Comparison of ENCODE assay signal across 1 cellular context in genomic region chr2:135473567-135473966, GRCh38.
TF ChIP-seq lines count a peak whose summit lies in the region.

No MANE protein-coding gene starts in this region.

TF ChIP-seq in HepG2, 621 proteins besides CTCF, POLR2A, EP300 and RAD21 (continues in another document):
- TF ChIP-seq ZNF766 (CRISPR knock-in tag; IDR thresholded peaks at IDR 0.05; ENCODE audit: borderline replicate concordance) (no peak), ZNF274 (CRISPR knock-in tag; IDR thresholded peaks at IDR 0.05) (no peak), CENPX (CRISPR knock-in tag; IDR thresholded peaks at IDR 0.05) (no peak), SIN3A (IDR thresholded peaks at IDR 0.05; ENCODE audit: borderline replicate concordance, low read depth, low read length) (no peak), THAP11 (CRISPR knock-in tag; IDR thresholded peaks at IDR 0.05) (0 out of 2 replicates have a peak, but pooled peaks have one; percentile 27), SSRP1 (CRISPR knock-in tag; IDR thresholded peaks at IDR 0.05) (no peak), KAT2B (IDR thresholded peaks at IDR 0.05; ENCODE audit: borderline replicate concordance, low read depth, low read length) (no peak), KDM5B (CRISPR knock-in tag; IDR thresholded peaks at IDR 0.05; ENCODE audit: borderline replicate concordance) (no peak), RARA (CRISPR knock-in tag; IDR thresholded peaks at IDR 0.05) (no peak), THRA (CRISPR knock-in tag; IDR thresholded peaks at IDR 0.05; ENCODE audit: borderline replicate concordance) (0 out of 2 replicates have a peak, but pooled peaks have one; percentile 45), ZFAT (CRISPR knock-in tag; conservative IDR thresholded peaks at IDR 0.05) (no peak), TERF1 (CRISPR knock-in tag; IDR thresholded peaks at IDR 0.05) (no peak), ZNF367 (CRISPR knock-in tag; IDR thresholded peaks at IDR 0.05; ENCODE audit: borderline replicate concordance) (no peak), ZNF512 (CRISPR knock-in tag; IDR thresholded peaks at IDR 0.05) (no peak), KLF6 (CRISPR knock-in tag; IDR thresholded peaks at IDR 0.05) (no peak), PAX8 (CRISPR knock-in tag; IDR thresholded peaks at IDR 0.05; ENCODE audit: borderline replicate concordance) (no peak), FOXM1 (CRISPR knock-in tag; IDR thresholded peaks at IDR 0.05) (no peak), ZHX2 (IDR thresholded peaks at IDR 0.05; ENCODE audit: low read depth) (no peak), ZHX2 (CRISPR knock-in tag; IDR thresholded peaks at IDR 0.05; ENCODE audit: borderline replicate concordance) (no peak), FOXK2 (IDR thresholded peaks at IDR 0.05) (no peak), ZNF17 (CRISPR knock-in tag; IDR thresholded peaks at IDR 0.05) (no peak), RXRB (CRISPR knock-in tag; IDR thresholded peaks at IDR 0.05; ENCODE audit: borderline replicate concordance) (peak; percentile 26; the same call in 1 of the 2 replicates), MAX (IDR thresholded peaks at IDR 0.05) (no peak), ZNF12 (CRISPR knock-in tag; IDR thresholded peaks at IDR 0.05) (no peak), ZFP1 (CRISPR knock-in tag; IDR thresholded peaks at IDR 0.05) (0 out of 2 replicates have a peak, but pooled peaks have one; percentile 62), ZNF101 (CRISPR knock-in tag; IDR thresholded peaks at IDR 0.05; ENCODE audit: borderline replicate concordance, low read depth) (no peak), CBX1 (IDR thresholded peaks at IDR 0.05; ENCODE audit: low read depth) (no peak), PPARG (CRISPR knock-in tag; conservative IDR thresholded peaks at IDR 0.05) (no peak), ZNF616 (CRISPR knock-in tag; IDR thresholded peaks at IDR 0.05; ENCODE audit: low read depth) (no peak), POGZ (CRISPR knock-in tag; IDR thresholded peaks at IDR 0.05) (no peak), ZNF142 (CRISPR knock-in tag; IDR thresholded peaks at IDR 0.05) (no peak), NR1H2 (CRISPR knock-in tag; IDR thresholded peaks at IDR 0.05; ENCODE audit: borderline replicate concordance, low read depth) (no peak), AHDC1 (CRISPR knock-in tag; IDR thresholded peaks at IDR 0.05; ENCODE audit: borderline replicate concordance) (no peak), FOXP1 (IDR thresholded peaks at IDR 0.05) (no peak), FOXP1 (CRISPR knock-in tag; IDR thresholded peaks at IDR 0.05) (no peak), SIX1 (CRISPR knock-in tag; IDR thresholded peaks at IDR 0.05; ENCODE audit: borderline replicate concordance) (peak; percentile 24; the same call in 1 of the 2 replicates), ZNF138 (CRISPR knock-in tag; IDR thresholded peaks at IDR 0.05; ENCODE audit: low read depth) (no peak), MZF1 (CRISPR knock-in tag; IDR thresholded peaks at IDR 0.05; ENCODE audit: borderline replicate concordance) (no peak), MED1 (CRISPR knock-in tag; IDR thresholded peaks at IDR 0.05) (no peak), GATA4 (IDR thresholded peaks at IDR 0.05; ENCODE audit: borderline replicate concordance, low read depth) (no peak), SATB2 (CRISPR knock-in tag; IDR thresholded peaks at IDR 0.05) (no peak)
